21 cellular contexts compared by ENCODE assay signal in the genomic region with DNA sequence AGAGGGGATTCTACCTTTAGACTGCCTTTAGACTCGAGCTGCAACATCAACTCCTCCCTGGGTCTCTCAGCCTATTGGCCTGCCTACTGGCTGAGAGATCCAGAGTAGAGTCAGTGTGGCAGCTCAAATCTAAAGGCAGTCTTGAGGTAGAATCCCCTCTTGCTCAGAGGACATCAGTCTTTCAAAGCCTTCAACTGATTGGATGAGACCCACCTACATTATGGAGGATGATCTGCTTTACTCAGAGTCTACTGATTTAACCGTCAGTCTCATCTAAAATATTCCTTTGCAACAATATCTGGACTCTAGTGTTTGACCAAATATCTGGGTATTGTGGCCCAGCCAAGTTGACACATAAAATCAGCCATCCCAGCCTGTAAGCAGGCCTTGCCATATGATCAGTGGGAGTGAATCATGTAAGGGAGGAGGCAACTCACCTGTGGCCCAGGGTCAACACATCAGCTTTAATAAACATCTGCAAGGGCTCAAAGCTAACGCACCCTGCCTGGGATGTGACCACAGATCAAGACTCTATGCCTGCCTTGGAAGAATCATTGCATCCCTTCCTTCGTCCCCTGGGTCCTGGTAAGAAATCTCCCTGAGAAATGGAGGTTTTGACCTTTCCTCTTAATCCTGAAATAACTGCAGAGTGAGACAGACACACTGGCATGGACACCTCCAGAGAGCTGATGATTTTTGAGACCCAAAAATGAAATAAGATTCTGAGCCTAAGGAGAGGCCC.
DNase-seq lines count a peak whose midpoint lies in the region; ATAC-seq, FAIRE-seq and TF ChIP-seq lines count a peak whose summit lies in the region.
"Had no signal": no experiment of that assay in that cellular context is flagged by ENCODE, and none has a peak within 500 bp of the region (broad histone marks: within the 10 kb centered on the region; RNA-seq: fewer than 3 reads in every experiment).

No MANE protein-coding gene starts in this region.

- in situ Hi-C loops in IMR-90 (cut with MboI; ENCODE audit: low sequenced_read_pairs): no loop called here
- in situ Hi-C loops in brain microvascular endothelial cell (cut with HindIII; ENCODE audit: low pct_ligation_motif_present, low sequenced_read_pairs): no loop called here

- no peaks in the 10 kb centered on the region for H3K36me3 Mint-ChIP-seq in nephron progenitor cell (ENCODE audit: low read depth)
- H3K36me3 Mint-ChIP-seq: CD8-positive, alpha-beta T cell had no signal

- no TSS peak for BruUV-seq in IMR-90 (replicated peaks; lab: Mats Ljungman, UMichigan)

- H3K4me3 ChIP-seq in IMR-90 (ENCODE audit: insufficient read depth, low read depth, low read length) (no peak overlapping the region), brain microvascular endothelial cell (ENCODE audit: low read depth, low read length) (no peak overlapping the region), tibial artery (no peak overlapping the region), lower lobe of right lung (no peak overlapping the region)
- H3K4me3 ChIP-seq: BLaER1 had no signal

- dilution Hi-C loops in IMR-90 (cut with HindIII; ENCODE audit: low sequenced_read_pairs, unreplicated experiment): no loop called here

- H3K23ac ChIP-seq in IMR-90 (ENCODE audit: low read depth, low read length): peak overlapping the region; percentile 34; the same call in 1 of the 2 replicates

- peak overlapping the region; percentile 72 for H4K5ac ChIP-seq in IMR-90 (ENCODE audit: low read depth, low read length)

- no peak for FAIRE-seq in frontal cortex (lab: Jason Lieb, UNC)
- FAIRE-seq: HTR-8/SVneo had no signal

- peaks cover 13% of the 10 kb centered on the region for H3K4me1 ChIP-seq in IMR-90 (ENCODE audit: control insufficient read depth, insufficient read depth, low read length)
- peaks cover 0 to 70% (median 29%) of the 10 kb centered on the region in 4 donors for H3K4me1 ChIP-seq in tibial artery
- no peaks in the 10 kb centered on the region for H3K4me1 ChIP-seq in lower lobe of right lung

- peak overlapping the region; percentile 61 for H2AK5ac ChIP-seq in IMR-90 (ENCODE audit: low read depth, low read length)

- peaks cover 24 to 46% of the 10 kb centered on the region in 2 experiments for H3K79me1 ChIP-seq in IMR-90 (ENCODE audit: low read depth in 1 of 2, low read length in 2 of 2)

- peak overlapping the region; percentile 10 for H3K18ac ChIP-seq in IMR-90 (ENCODE audit: low read depth, low read length)

- no peaks in the 10 kb centered on the region for H3K9me3 Mint-ChIP-seq in nephron progenitor cell
- H3K9me3 Mint-ChIP-seq: CD8-positive, alpha-beta T cell; H9 had no signal

- H4K8ac ChIP-seq in IMR-90 (ENCODE audit: low read depth in 2 of 2, low read length in 2 of 2): no peak overlapping the region; a peak in 1 of 4 replicates

- ATAC-seq in IMR-90 (ENCODE audit: low read depth) (peak; percentile 40), lower lobe of right lung (no peak), HG03039 (IDR thresholded peaks at IDR 0.05; ENCODE audit: unreplicated experiment) (no peak)
- ATAC-seq: CD8-positive, alpha-beta T cell had no signal

- 0 out of 2 replicates have a peak overlapping the region, but pooled peaks have one; percentile 13 for H3K4me2 ChIP-seq in IMR-90 (ENCODE audit: low read depth, low read length)
- H3K4me2 ChIP-seq: BLaER1 had no signal

- peak overlapping the region; percentile 11; the same call in 1 of the 2 replicates for H4K91ac ChIP-seq in IMR-90 (ENCODE audit: insufficient read depth, low read depth, low read length)

- no peak for TF ChIP-seq POLR2A in IMR-90 (IDR thresholded peaks at IDR 0.05; ENCODE audit: low read depth, low read length)

- no peak overlapping the region; the same call in 1 of the 2 replicates for H3K56ac ChIP-seq in IMR-90 (ENCODE audit: extremely low read depth, insufficient read depth, low read length)

- H3K9me1 ChIP-seq in IMR-90 (ENCODE audit: insufficient read depth, low read length): peaks cover 26% of the 10 kb centered on the region; the same call in 1 of the 2 replicates

- peak overlapping the region; percentile 72; the same call in 2 of the 3 replicates for H2BK15ac ChIP-seq in IMR-90 (ENCODE audit: low read depth, low read length)

- H3K36me3 ChIP-seq in IMR-90 (ENCODE audit: control insufficient read depth, insufficient read depth, low read length): peaks cover 8% of the 10 kb centered on the region
- H3K36me3 ChIP-seq in brain microvascular endothelial cell (replicated peaks): no peaks in the 10 kb centered on the region
- peaks cover 0 to 55% (median 37%) of the 10 kb centered on the region in 3 donors for H3K36me3 ChIP-seq in tibial artery
- peaks cover 11% of the 10 kb centered on the region for H3K36me3 ChIP-seq in lower lobe of right lung
- H3K36me3 ChIP-seq: BLaER1 had no signal

- peak overlapping the region; percentile 59; the same call in 1 of the 2 replicates for H2BK20ac ChIP-seq in IMR-90 (ENCODE audit: low read depth, low read length)

- DNase-seq in IMR-90: no peak
- DNase-seq in brain microvascular endothelial cell: no peak
- DNase-seq in nephron progenitor cell: no peak
- DNase-seq in tibial artery: no peak
- DNase-seq in lower lobe of right lung: no peak
- no peak for DNase-seq in frontal cortex (ENCODE audit: low spot score in 2 of 2)
- no peak for DNase-seq in activated CD4-positive, alpha-beta T cell treated with anti-CD3 and anti-CD28 coated beads for 1 hour
- DNase-seq: CD8-positive, alpha-beta T cell; H9; MV-4-11; NCI-H1417; NCI-H187 treated with DMSO at 0.1 percent for 48 hours; NCI-H446; NCI-H69; OCI-M1; RPMI8226; SIG-M5 had no signal

- H2AFZ ChIP-seq in IMR-90 (replicated peaks; ENCODE audit: low read length, poor library complexity): no peak overlapping the region

- POLR2A ChIA-PET in IMR-90 (lab: Charles Lee; ENCODE audit: unreplicated experiment): no interaction called here

- H3K4me3 Mint-ChIP-seq in nephron progenitor cell: no peak overlapping the region
- H3K4me3 Mint-ChIP-seq: CD8-positive, alpha-beta T cell; H9 had no signal

- CTCF ChIA-PET in IMR-90 (lab: Yijun Ruan, JAX): interaction anchor here (0.9 to 1.6 kb wide), 3 partner anchors 12 to 171 kb away, joined by 3 read pairs; no protein-coding TSS in a partner anchor

- H3K4ac ChIP-seq in IMR-90 (ENCODE audit: low read depth, low read length): 0 out of 2 replicates have a peak overlapping the region, but pooled peaks have one; percentile 1

- H3K9me3 ChIP-seq in IMR-90 (ENCODE audit: control insufficient read depth, insufficient read depth, low read length): no peaks in the 10 kb centered on the region
- no peaks in the 10 kb centered on the region for H3K9me3 ChIP-seq in tibial artery
- H3K9me3 ChIP-seq in lower lobe of right lung: no peaks in the 10 kb centered on the region
- H3K9me3 ChIP-seq: BLaER1 had no signal

- H3K9ac ChIP-seq in IMR-90 (ENCODE audit: low read depth, low read length): no peak overlapping the region
- H3K9ac ChIP-seq: BLaER1 had no signal

- TF ChIP-seq CTCF in IMR-90 (conservative IDR thresholded peaks at IDR 0.05; ENCODE audit: low read depth, low read length) (no peak), brain microvascular endothelial cell (IDR thresholded peaks at IDR 0.05; ENCODE audit: low read depth, low read length, missing control alignments) (no peak), nephron progenitor cell (IDR thresholded peaks at IDR 0.05) (no peak), tibial artery (IDR thresholded peaks at IDR 0.05) (no peak), lower lobe of right lung (IDR thresholded peaks at IDR 0.05) (no peak)

- peaks cover 73% of the 10 kb centered on the region for H3K4me1 Mint-ChIP-seq in nephron progenitor cell

- peak overlapping the region; percentile 62; the same call in 1 of the 2 replicates for H2BK120ac ChIP-seq in IMR-90 (ENCODE audit: low read depth, low read length)

- no peak for TF ChIP-seq RAD21 in IMR-90 (IDR thresholded peaks at IDR 0.05; ENCODE audit: low read length)

- H3K27ac ChIP-seq in IMR-90 (ENCODE audit: insufficient read depth, low read length) (peak overlapping the region; percentile 31; the same call in 1 of the 2 replicates), brain microvascular endothelial cell (peak overlapping the region; percentile 63), tibial artery (peak overlapping the region; percentile 17 to 44), lower lobe of right lung (no peak overlapping the region)
- H3K27ac ChIP-seq: BLaER1, HL-60 had no signal

- H3K27me3 ChIP-seq in IMR-90 (ENCODE audit: control insufficient read depth, insufficient read depth, low read length) (no peaks in the 10 kb centered on the region), brain microvascular endothelial cell (replicated peaks) (no peaks in the 10 kb centered on the region), tibial artery (no peaks in the 10 kb centered on the region), lower lobe of right lung (ENCODE audit: low read depth) (no peaks in the 10 kb centered on the region)
- H3K27me3 ChIP-seq: BLaER1 had no signal

- H3K14ac ChIP-seq in IMR-90 (replicated peaks; ENCODE audit: low read depth, low read length): peak overlapping the region; percentile 43

- peaks cover 8% of the 10 kb centered on the region for H3K27me3 Mint-ChIP-seq in nephron progenitor cell (ENCODE audit: low read depth, poor library complexity)

- peak overlapping the region; percentile 90 for H3K27ac Mint-ChIP-seq in nephron progenitor cell
- H3K27ac Mint-ChIP-seq: CD8-positive, alpha-beta T cell; H9 had no signal

- intact Hi-C loops in IMR-90 (cut with micrococcal nuclease) (no loop called here), tibial artery (cut with DNase I; ENCODE audit: low total_unique reads) (no loop called here), lower lobe of right lung (cut with DNase I) (no loop called here)

- no CpG with 5 or more reads among the region's 4 CpGs for WGBS in IMR-90 (ENCODE audit: extremely low coverage in 2 of 2, insufficient read length in 1 of 2), 2 experiments

- peak overlapping the region; percentile 69 for H2BK5ac ChIP-seq in IMR-90 (ENCODE audit: low read depth, low read length, poor library complexity, severe bottlenecking)

- no peaks in the 10 kb centered on the region; the same call in 1 of the 2 replicates for H4K20me1 ChIP-seq in IMR-90 (ENCODE audit: insufficient read depth, low read length)
- H4K20me1 ChIP-seq: BLaER1 had no signal

- no peak overlapping the region for H2AK9ac ChIP-seq in IMR-90 (replicated peaks; ENCODE audit: low read depth, low read length, poor library complexity)

TF ChIP-seq in IMR-90, 13 proteins besides CTCF, POLR2A, EP300 and RAD21 (continues in another document):
- no peak for TF ChIP-seq FOS (IDR thresholded peaks at IDR 0.05; ENCODE audit: low read depth, low read length)
- no peak for TF ChIP-seq MAZ (IDR thresholded peaks at IDR 0.05; ENCODE audit: borderline replicate concordance, low read depth, low read length)
- no peak for TF ChIP-seq MXI1 (IDR thresholded peaks at IDR 0.05; ENCODE audit: borderline replicate concordance, low read depth, low read length)
- TF ChIP-seq, protein P1, sequence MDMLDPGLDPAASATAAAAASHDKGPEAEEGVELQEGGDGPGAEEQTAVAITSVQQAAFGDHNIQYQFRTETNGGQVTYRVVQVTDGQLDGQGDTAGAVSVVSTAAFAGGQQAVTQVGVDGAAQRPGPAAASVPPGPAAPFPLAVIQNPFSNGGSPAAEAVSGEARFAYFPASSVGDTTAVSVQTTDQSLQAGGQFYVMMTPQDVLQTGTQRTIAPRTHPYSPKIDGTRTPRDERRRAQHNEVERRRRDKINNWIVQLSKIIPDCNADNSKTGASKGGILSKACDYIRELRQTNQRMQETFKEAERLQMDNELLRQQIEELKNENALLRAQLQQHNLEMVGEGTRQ (IDR thresholded peaks at IDR 0.05; ENCODE audit: low read depth, low read length): no peak
